ENCODE assay signal across 2 cellular contexts in genomic region chr7:100418930-100419659, GRCh38.
TF ChIP-seq lines count a peak whose summit lies in the region.

No MANE protein-coding gene starts in this region.

TF ChIP-seq in HCT116, 20 proteins besides CTCF, POLR2A, EP300 and RAD21:
- TF ChIP-seq MAX (IDR thresholded peaks at IDR 0.05): no peak
- no peak for TF ChIP-seq CBX3 (IDR thresholded peaks at IDR 0.05; ENCODE audit: low read depth)
- TF ChIP-seq EGR1 (IDR thresholded peaks at IDR 0.05; ENCODE audit: low read depth): no peak
- TF ChIP-seq ZFX (IDR thresholded peaks at IDR 0.05): no peak
- no peak for TF ChIP-seq FOSL1 (IDR thresholded peaks at IDR 0.05; ENCODE audit: low read depth)
- TF ChIP-seq JUND (IDR thresholded peaks at IDR 0.05): no peak
- TF ChIP-seq TCF7L2 (IDR thresholded peaks at IDR 0.05; ENCODE audit: borderline replicate concordance, extremely low read depth, insufficient read depth, insufficient read length): no peak
- TF ChIP-seq REST (IDR thresholded peaks at IDR 0.05; ENCODE audit: low read depth): no peak
- no peak for TF ChIP-seq POLR2AphosphoS5 (IDR thresholded peaks at IDR 0.05; ENCODE audit: low read depth, low read length)
- TF ChIP-seq ATF3 (IDR thresholded peaks at IDR 0.05): no peak
- TF ChIP-seq SP1 (IDR thresholded peaks at IDR 0.05; ENCODE audit: low read depth): no peak
- no peak for TF ChIP-seq ELF1 (IDR thresholded peaks at IDR 0.05; ENCODE audit: borderline replicate concordance, low read depth)
- TF ChIP-seq ZBTB33 (IDR thresholded peaks at IDR 0.05; ENCODE audit: extremely low read depth, insufficient replicate concordance, low read length): no peak
- no peak for TF ChIP-seq ZNF274 (IDR thresholded peaks at IDR 0.05; ENCODE audit: low read depth, low read length)
- TF ChIP-seq YY1 (IDR thresholded peaks at IDR 0.05; ENCODE audit: extremely low read depth, insufficient replicate concordance, low read depth, low read length): no peak
- TF ChIP-seq SRF (IDR thresholded peaks at IDR 0.05; ENCODE audit: low read depth): no peak
- TF ChIP-seq EZH2phosphoT487 (IDR thresholded peaks at IDR 0.05; ENCODE audit: borderline replicate concordance): no peak

TF ChIP-seq in K562, 482 proteins besides CTCF, POLR2A, EP300 and RAD21:
- TF ChIP-seq BRD4 (IDR thresholded peaks at IDR 0.05): no peak
- TF ChIP-seq ZNF3 (CRISPR knock-in tag; IDR thresholded peaks at IDR 0.05): no peak
- no peak for TF ChIP-seq ZNF507 (tag; conservative IDR thresholded peaks at IDR 0.05)
- TF ChIP-seq AFF1 (IDR thresholded peaks at IDR 0.05; ENCODE audit: low read depth in 1 of 2, partially characterized antibody in 2 of 2): no peak
- TF ChIP-seq ZNF280A (IDR thresholded peaks at IDR 0.05; ENCODE audit: low read depth, partially characterized antibody): no peak
- no peak for TF ChIP-seq SAFB (IDR thresholded peaks at IDR 0.05; ENCODE audit: borderline replicate concordance, low read depth, low read length)
- no peak for TF ChIP-seq PCBP1 (IDR thresholded peaks at IDR 0.05; ENCODE audit: low read depth, low read length, poor library complexity, severe bottlenecking)
- TF ChIP-seq ZC3H4 (CRISPR knock-in tag; IDR thresholded peaks at IDR 0.05; ENCODE audit: borderline replicate concordance): no peak
- no peak for TF ChIP-seq JUN (IDR thresholded peaks at IDR 0.05; ENCODE audit: borderline replicate concordance, low read depth, low read length)
- TF ChIP-seq JUN (CRISPR knock-in tag; IDR thresholded peaks at IDR 0.05; ENCODE audit: borderline replicate concordance): no peak
- TF ChIP-seq CBX8 (IDR thresholded peaks at IDR 0.05; ENCODE audit: borderline replicate concordance, extremely low read depth, low read depth, low read length, poor library complexity, severe bottlenecking): no peak
- TF ChIP-seq ZNF75A (CRISPR knock-in tag; IDR thresholded peaks at IDR 0.05): no peak
- no peak for TF ChIP-seq CHD4 (IDR thresholded peaks at IDR 0.05; ENCODE audit: insufficient read depth, insufficient replicate concordance, low read depth, low read length, poor library complexity, severe bottlenecking)
